30 cellular contexts compared by ENCODE assay signal in the genomic region with DNA sequence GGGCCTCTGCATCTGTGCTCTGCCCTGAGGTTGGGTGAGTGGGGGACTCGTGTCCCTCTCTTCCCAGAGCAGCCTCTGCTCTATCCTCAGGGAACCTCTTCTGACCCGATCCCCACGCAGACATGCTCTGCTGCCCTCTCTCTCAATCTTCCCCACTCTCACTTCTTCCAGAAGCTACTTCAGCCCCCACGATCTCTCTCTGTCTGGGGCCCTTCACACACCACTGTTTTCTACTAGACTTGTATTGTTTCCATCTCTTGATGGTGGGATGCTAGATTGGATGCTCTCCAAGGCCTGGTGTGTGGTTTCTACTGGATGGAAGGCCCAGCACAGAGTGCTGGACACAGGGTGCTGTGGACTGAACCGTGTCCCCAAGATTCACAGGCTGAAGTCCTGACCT. TPM values are rescaled to one million over a fixed set of nuclear protein-coding genes. Genes with fewer than 3 reads are reported as not detected.
"Had no signal": no experiment of that assay in that cellular context is flagged by ENCODE, and none has a peak within 500 bp of the region (broad histone marks: within the 10 kb centered on the region; RNA-seq: fewer than 3 reads in every experiment).

No MANE protein-coding gene starts in this region.

- DNase-seq: activated CD4-positive, alpha-beta T cell treated with anti-CD3 and anti-CD28 coated beads for 36 hours; activated CD4-positive, alpha-beta T cell treated with anti-CD3 and anti-CD28 coated beads, Interleukin-2, amount 10 ng/mL, durations not matched to agents 7 days and 5 days; activated CD4-positive, alpha-beta T cell treated with anti-CD3 and anti-CD28 coated beads, Interleukin-2, amount 50 U/mL, for 48 hours; activated CD8-positive, alpha-beta T cell treated with anti-CD3 and anti-CD28 coated beads, Interleukin-2, amount 10 ng/mL, durations not matched to agents 7 days and 5 days; activated gamma-delta T cell; activated naive CD4-positive, alpha-beta T cell treated with Interleukin-2 at 50 U/mL for 16 hours; activated T-cell treated with anti-CD3 and anti-CD28 coated beads, Interleukin-2, amount 50 U/mL, for 24 hours; aorta; brain microvascular endothelial cell; NCI-H1048; NCI-H1105 treated with DMSO at 0.1 percent for 48 hours; NCI-H1436; NCI-H1694 treated with DMSO at 0.1 percent for 48 hours; NCI-H2029; NCI-H345; NCI-H524 treated with DMSO at 0.1 percent for 48 hours; PC-3; Peyer's patch; RPMI8226; SHP77 treated with DMSO at 0.1 percent for 48 hours; SK-N-SH had no signal

- H3K27me3 Mint-ChIP-seq: activated CD4-positive, alpha-beta T cell treated with anti-CD3 and anti-CD28 coated beads for 36 hours; activated CD4-positive, alpha-beta T cell treated with anti-CD3 and anti-CD28 coated beads, Interleukin-2, amount 10 ng/mL, durations not matched to agents 7 days and 5 days; activated naive CD4-positive, alpha-beta T cell treated with anti-CD3 and anti-CD28 coated beads, Interleukin-2, amount 50 U/mL, for 24 hours; activated T-cell treated with anti-CD3 and anti-CD28 coated beads, Interleukin-2, amount 50 U/mL, for 24 hours had no signal

- H3K4me1 ChIP-seq: Peyer's patch, SJSA1 had no signal

- H3K27me3 ChIP-seq: brain microvascular endothelial cell, Peyer's patch, SJSA1 had no signal

- H3K4me1 Mint-ChIP-seq: WTC11 had no signal

- H3K27ac ChIP-seq: brain microvascular endothelial cell, Peyer's patch, SJSA1 had no signal

- H3K4me2 ChIP-seq: SK-N-SH had no signal

- H3K4me3 ChIP-seq: K562, Peyer's patch, SJSA1 had no signal

- H3K9ac ChIP-seq: SK-N-SH had no signal

- H3K36me3 ChIP-seq: brain microvascular endothelial cell, Peyer's patch, SJSA1 had no signal

- H3K27ac Mint-ChIP-seq: activated CD4-positive, alpha-beta T cell treated with anti-CD3 and anti-CD28 coated beads for 36 hours; activated CD4-positive, alpha-beta T cell treated with anti-CD3 and anti-CD28 coated beads, Interleukin-2, amount 10 ng/mL, durations not matched to agents 7 days and 5 days; activated CD8-positive, alpha-beta T cell treated with anti-CD3 and anti-CD28 coated beads, Interleukin-2, amount 10 ng/mL, durations not matched to agents 7 days and 5 days; activated naive CD4-positive, alpha-beta T cell treated with anti-CD3 and anti-CD28 coated beads, Interleukin-2, amount 50 U/mL, for 24 hours; activated T-cell treated with anti-CD3 and anti-CD28 coated beads, Interleukin-2, amount 50 U/mL, for 24 hours; activated T-helper 2 cell treated with anti-CD3 and anti-CD28 coated beads, Interferon-gamma antibody, Interleukin-2, Interleukin-4, amounts not matched to agents 10 μg/mL and 5 μg/mL and 100 μg/mL, durations not matched to agents 14 hours and 24 hours and 36 hours; T-helper 1 cell treated with Interleukin-12 subunit alpha and Interleukin-12 subunit beta and Interleukin-4 antibody, amounts not matched to agents 30 μg/mL and 1 μg/mL, for 36 hours; T-helper 2 cell treated with Interferon-gamma antibody and Interleukin-4, amounts not matched to agents 5 μg/mL and 100 μg/mL, for 36 hours; WTC11 had no signal

- H3K4me3 Mint-ChIP-seq: activated CD4-positive, alpha-beta T cell treated with anti-CD3 and anti-CD28 coated beads for 36 hours; activated CD4-positive, alpha-beta T cell treated with anti-CD3 and anti-CD28 coated beads, Interleukin-2, amount 10 ng/mL, durations not matched to agents 7 days and 5 days; activated CD8-positive, alpha-beta T cell treated with anti-CD3 and anti-CD28 coated beads, Interleukin-2, amount 10 ng/mL, durations not matched to agents 7 days and 5 days; activated naive CD4-positive, alpha-beta T cell treated with anti-CD3 and anti-CD28 coated beads, Interleukin-2, amount 50 U/mL, for 24 hours; activated T-cell treated with anti-CD3 and anti-CD28 coated beads, Interleukin-2, amount 50 U/mL, for 24 hours; T-helper 1 cell treated with Interleukin-12 subunit alpha and Interleukin-12 subunit beta and Interleukin-4 antibody, amounts not matched to agents 30 μg/mL and 1 μg/mL, for 36 hours; T-helper 2 cell treated with Interferon-gamma antibody and Interleukin-4, amounts not matched to agents 5 μg/mL and 100 μg/mL, for 36 hours; WTC11 had no signal

- H3K9me2 ChIP-seq: SK-N-SH had no signal

- H3K9me3 ChIP-seq: Peyer's patch had no signal

- ATAC-seq: activated CD4-positive, alpha-beta T cell treated with anti-CD3 and anti-CD28 coated beads for 36 hours; activated CD4-positive, CD25-positive, alpha-beta regulatory T cell treated with anti-CD3 and anti-CD28 coated beads, Interleukin-2, amount 50 U/mL, for 24 hours; activated CD8-positive, alpha-beta T cell treated with anti-CD3 and anti-CD28 coated beads, Interleukin-2, amount 10 ng/mL, durations not matched to agents 7 days and 5 days; K562; PC-3; WTC11 had no signal

RNA-seq across cellular contexts. Expression of a gene that starts 10.0 kb away (rescaled TPM):
- total RNA-seq: M059J had no signal
